Comparison of ENCODE assay signal across 15 cellular contexts in the genomic region with DNA sequence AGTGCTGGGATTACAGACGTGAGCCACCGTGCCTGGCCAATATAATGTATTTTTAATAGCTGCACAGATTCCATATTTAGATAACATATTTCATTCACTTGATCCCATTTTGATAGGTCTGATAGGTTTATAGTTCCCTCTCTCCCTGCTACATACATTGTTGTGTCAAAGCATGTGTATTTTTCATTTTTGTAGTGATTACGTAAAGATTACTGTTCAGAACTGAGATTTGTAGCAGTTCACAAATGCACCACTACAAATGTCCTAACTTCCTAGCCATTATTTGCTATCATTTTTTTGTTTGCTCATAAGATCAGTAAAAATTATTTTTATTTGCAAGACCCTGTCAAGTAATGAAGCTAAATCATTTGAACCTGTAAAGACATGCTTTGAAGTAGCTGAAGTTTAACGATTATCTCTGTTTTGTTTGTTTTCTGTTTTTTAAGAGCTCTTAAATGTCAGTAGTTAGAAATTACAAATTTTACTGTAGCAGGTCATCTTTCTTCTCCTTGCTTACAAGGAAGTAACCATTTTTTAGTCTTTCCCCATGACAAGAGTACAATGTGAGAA. TPM values are rescaled to one million over a fixed set of nuclear protein-coding genes. Genes with fewer than 3 reads are reported as not detected.
DNase-seq lines count a peak whose midpoint lies in the region; ATAC-seq and TF ChIP-seq lines count a peak whose summit lies in the region.
"Had no signal": no experiment of that assay in that cellular context is flagged by ENCODE, and none has a peak within 500 bp of the region (broad histone marks: within the 10 kb centered on the region; RNA-seq: fewer than 3 reads in every experiment).

No MANE protein-coding gene starts in this region.

- POLR2A ChIA-PET in activated B cell treated with CpG ODN at 0.5 μM for 24 hours (lab: Charles Lee) = no interaction called here

- peaks cover 10% of the 10 kb centered on the region for H3K36me3 Mint-ChIP-seq in activated naive CD8-positive, alpha-beta T cell
- H3K36me3 Mint-ChIP-seq in activated naive CD8-positive, alpha-beta T cell treated with anti-CD3 and anti-CD28 coated beads for 36 hours = peaks cover 20% of the 10 kb centered on the region
- peaks cover 43% of the 10 kb centered on the region for H3K36me3 Mint-ChIP-seq in activated B cell treated with CpG ODN at 0.5 μM for 24 hours (ENCODE audit: low read depth)
- H3K36me3 Mint-ChIP-seq in type B pancreatic cell = peaks cover 18% of the 10 kb centered on the region

- no peaks in the 10 kb centered on the region for H3K27me3 Mint-ChIP-seq in activated naive CD8-positive, alpha-beta T cell
- H3K27me3 Mint-ChIP-seq in activated naive CD8-positive, alpha-beta T cell treated with anti-CD3 and anti-CD28 coated beads for 36 hours = no peaks in the 10 kb centered on the region
- H3K27me3 Mint-ChIP-seq in activated B cell treated with CpG ODN at 0.5 μM for 24 hours = no peaks in the 10 kb centered on the region
- H3K27me3 Mint-ChIP-seq in type B pancreatic cell = no peaks in the 10 kb centered on the region
- H3K27me3 Mint-ChIP-seq: naive thymus-derived CD4-positive, alpha-beta T cell had no signal

- H3K9me3 Mint-ChIP-seq in activated naive CD8-positive, alpha-beta T cell (ENCODE audit: low read depth) = no peaks in the 10 kb centered on the region
- H3K9me3 Mint-ChIP-seq in activated naive CD8-positive, alpha-beta T cell treated with anti-CD3 and anti-CD28 coated beads for 36 hours = no peaks in the 10 kb centered on the region
- H3K9me3 Mint-ChIP-seq in activated B cell treated with CpG ODN at 0.5 μM for 24 hours (no peaks in the 10 kb centered on the region), type B pancreatic cell (no peaks in the 10 kb centered on the region)
- H3K9me3 Mint-ChIP-seq: naive thymus-derived CD4-positive, alpha-beta T cell; T-helper 2 cell treated with Interferon-gamma antibody and Interleukin-4, amounts not matched to agents 5 μg/mL and 100 μg/mL, for 36 hours had no signal

- peaks cover 70% of the 10 kb centered on the region for H3K4me1 Mint-ChIP-seq in activated naive CD8-positive, alpha-beta T cell (ENCODE audit: low read depth)
- peaks cover 50% of the 10 kb centered on the region for H3K4me1 Mint-ChIP-seq in activated naive CD8-positive, alpha-beta T cell treated with anti-CD3 and anti-CD28 coated beads for 36 hours
- H3K4me1 Mint-ChIP-seq in activated B cell treated with CpG ODN at 0.5 μM for 24 hours = peaks cover 65% of the 10 kb centered on the region
- peaks cover 28% of the 10 kb centered on the region for H3K4me1 Mint-ChIP-seq in type B pancreatic cell (ENCODE audit: unreplicated experiment)

- CTCF ChIA-PET in activated B cell treated with CpG ODN at 0.5 μM for 24 hours (lab: Charles Lee) = no interaction called here

- H3K27ac Mint-ChIP-seq in activated naive CD8-positive, alpha-beta T cell = peak overlapping the region; percentile 72
- H3K27ac Mint-ChIP-seq in activated naive CD8-positive, alpha-beta T cell treated with anti-CD3 and anti-CD28 coated beads for 36 hours = no peak overlapping the region
- H3K27ac Mint-ChIP-seq in activated B cell treated with CpG ODN at 0.5 μM for 24 hours (peak overlapping the region; percentile 2), type B pancreatic cell (peak overlapping the region; percentile 33)
- H3K27ac Mint-ChIP-seq: T-helper 2 cell treated with Interferon-gamma antibody and Interleukin-4, amounts not matched to agents 5 μg/mL and 100 μg/mL, for 36 hours had no signal

- no peak overlapping the region for H3K4me3 Mint-ChIP-seq in activated naive CD8-positive, alpha-beta T cell
- no peak overlapping the region for H3K4me3 Mint-ChIP-seq in activated naive CD8-positive, alpha-beta T cell treated with anti-CD3 and anti-CD28 coated beads for 36 hours
- H3K4me3 Mint-ChIP-seq in activated B cell treated with CpG ODN at 0.5 μM for 24 hours = no peak overlapping the region
- no peak overlapping the region for H3K4me3 Mint-ChIP-seq in type B pancreatic cell
- H3K4me3 Mint-ChIP-seq: T-helper 2 cell treated with Interferon-gamma antibody and Interleukin-4, amounts not matched to agents 5 μg/mL and 100 μg/mL, for 36 hours had no signal

- intact Hi-C loops in activated B cell treated with CpG ODN at 0.5 μM for 24 hours (cut with micrococcal nuclease) (no loop called here), left colon (cut with DNase I, micrococcal nuclease) (no loop called here)

- ATAC-seq in activated B cell treated with CpG ODN at 0.5 μM for 24 hours (ENCODE audit: low read depth) (no peak), left colon (peak; percentile 31), HG02970 (IDR thresholded peaks at IDR 0.05; ENCODE audit: low FRiP score, unreplicated experiment) (no peak), HG02759 (IDR thresholded peaks at IDR 0.05; ENCODE audit: unreplicated experiment) (no peak)
- ATAC-seq: lower lobe of right lung; naive thymus-derived CD4-positive, alpha-beta T cell; psoas muscle had no signal

- no peak for DNase-seq in activated naive CD8-positive, alpha-beta T cell treated with anti-CD3 and anti-CD28 coated beads for 36 hours
- DNase-seq in activated B cell treated with CpG ODN at 0.5 μM for 24 hours = no peak
- no peak for DNase-seq in left colon
- DNase-seq in type B pancreatic cell (ENCODE audit: extremely low spot score, unreplicated experiment) = no peak
- DNase-seq in islet precursor cell = no peak
- DNase-seq: lower lobe of right lung; naive thymus-derived CD4-positive, alpha-beta T cell; NCI-H1694 treated with DMSO at 0.1 percent for 48 hours; psoas muscle; stimulated activated naive CD4-positive, alpha-beta T cell; upper lobe of left lung had no signal

- TF ChIP-seq CTCF in activated B cell treated with CpG ODN at 0.5 μM for 24 hours (IDR thresholded peaks at IDR 0.05) = no peak
- no peak for TF ChIP-seq CTCF in type B pancreatic cell (conservative IDR thresholded peaks at IDR 0.05)

RNA-seq across cellular contexts. Expression of gene EML4, which starts 54.0 kb away (rescaled TPM):
- total RNA-seq in activated naive CD8-positive, alpha-beta T cell treated with anti-CD3 and anti-CD28 coated beads for 36 hours = 10 to 100 TPM; 60.0 to 64.6 TPM
- total RNA-seq in activated B cell treated with CpG ODN at 0.5 μM for 24 hours (83.2 and 95.8 TPM in 2 replicates), left colon (10 to 100 TPM; 68.2 to 76.5 TPM), type B pancreatic cell (ENCODE audit: low replicate concordance) (93.6 and 117 TPM in 2 replicates)
